In genomic region chr14:94093418-94093817, GRCh38 we compare ENCODE assay signal across 24 cellular contexts.
"Had no signal": no experiment of that assay in that cellular context is flagged by ENCODE, and none has a peak within 500 bp of the region (broad histone marks: within the 10 kb centered on the region; RNA-seq: fewer than 3 reads in every experiment).

No MANE protein-coding gene starts in this region.

- H3K27me3 ChIP-seq: dorsolateral prefrontal cortex, foreskin keratinocyte, gastroesophageal sphincter, heart right ventricle had no signal

- ATAC-seq: esophagus mucosa, foreskin keratinocyte, gastroesophageal sphincter, heart right ventricle, left colon, left lobe of liver, lower lobe of right lung, mucosa of descending colon had no signal

- H3K4me3 ChIP-seq: coronary artery, dorsolateral prefrontal cortex, gastroesophageal sphincter, heart right ventricle, left ventricle myocardium inferior, lower lobe of right lung, mucosa of descending colon had no signal

- H3K36me3 Mint-ChIP-seq: naive B cell had no signal

- H3K27ac ChIP-seq: coronary artery, dorsolateral prefrontal cortex, epithelial cell of prostate, foreskin keratinocyte, gastroesophageal sphincter, heart right ventricle, left ventricle myocardium inferior, lower lobe of right lung had no signal

- H3K9me3 Mint-ChIP-seq: immature natural killer cell, mesothelial cell of epicardium, naive B cell had no signal

- H3K27ac Mint-ChIP-seq: immature natural killer cell, mesothelial cell of epicardium had no signal

- H3K4me3 Mint-ChIP-seq: immature natural killer cell, mesothelial cell of epicardium, naive B cell had no signal

- DNase-seq: dermis blood vessel endothelial cell; dorsolateral prefrontal cortex; effector CD4-positive, alpha-beta T cell; effector memory CD4-positive, alpha-beta T cell; erythroblast; foreskin keratinocyte; heart right ventricle; hippocampal formation; immature natural killer cell; islet precursor cell; kidney; kidney glomerular epithelial cell; left colon; left ventricle myocardium inferior; lower lobe of right lung; mesenchymal stem cell; mucosa of descending colon; naive B cell had no signal

- H3K4me1 ChIP-seq: gastroesophageal sphincter, heart right ventricle, left ventricle myocardium inferior, lower lobe of right lung had no signal

- H3K4me1 Mint-ChIP-seq: immature natural killer cell, mesothelial cell of epicardium, naive B cell had no signal

- H3K27me3 Mint-ChIP-seq: naive B cell had no signal

- H3K9me3 ChIP-seq: gastroesophageal sphincter, heart right ventricle, left ventricle myocardium inferior, lower lobe of right lung, mucosa of descending colon had no signal
